Comparison of ENCODE assay signal across 9 cellular contexts in genomic region chr14:60508707-60509437, GRCh38. TPM values are rescaled to one million over a fixed set of nuclear protein-coding genes. Genes with fewer than 3 reads are reported as not detected.
DNase-seq lines count a peak whose midpoint lies in the region; ATAC-seq and TF ChIP-seq lines count a peak whose summit lies in the region.
"Had no signal": no experiment of that assay in that cellular context is flagged by ENCODE, and none has a peak within 500 bp of the region (broad histone marks: within the 10 kb centered on the region; RNA-seq: fewer than 3 reads in every experiment).

Gene SIX6 (plus strand): TSS chr14:60509146. CDS start chr14:60509399, 253 bp downstream.

- ATAC-seq in GM19397 (IDR thresholded peaks at IDR 0.05; ENCODE audit: unreplicated experiment) (no peak), HG02884 (IDR thresholded peaks at IDR 0.05; ENCODE audit: unreplicated experiment) (no peak)

- H3K4me1 ChIP-seq in Caco-2 = no peaks in the 10 kb centered on the region

- H3K4me3 ChIP-seq in fibroblast of pulmonary artery (replicated peaks; ENCODE audit: low read depth, low read length) (no peak within 1 kb of the TSS), Caco-2 (ENCODE audit: low read depth, low read length) (no peak within 1 kb of the TSS)
- H3K4me3 ChIP-seq: BLaER1 treated with 17β-estradiol and CSF1 and Interleukin-3, amounts not matched to agents 10 nM and 100 nM had no signal

- H3K4me1 Mint-ChIP-seq in Caco-2 (ENCODE audit: low read depth, unreplicated experiment) = no peaks in the 10 kb centered on the region

- peak; percentile 56 for DNase-seq in activated CD8-positive, alpha-beta memory T cell treated with anti-CD3 and anti-CD28 coated beads for 24 hours
- no peak for DNase-seq in activated CD8-positive, alpha-beta memory T cell treated with anti-CD3 and anti-CD28 coated beads, Interleukin-2, amount 50 U/mL, for 48 hours
- DNase-seq in NCI-H526 treated with DMSO at 0.1 percent for 48 hours (lab: John Stamatoyannopoulos, UW) = peak; percentile 7
- peak; percentile 14 for DNase-seq in fibroblast of pulmonary artery (ENCODE audit: low read depth)
- DNase-seq in stimulated activated CD8-positive, alpha-beta memory T cell treated with anti-CD3 and anti-CD28 coated beads, Interleukin-4, amount 100 ng/mL, for 48 hours = peak; percentile 43
- no peak for DNase-seq in Caco-2

- H3K9me3 Mint-ChIP-seq in Caco-2 (ENCODE audit: unreplicated experiment) = no peaks in the 10 kb centered on the region

- H3K27me3 ChIP-seq in Caco-2 (replicated peaks; ENCODE audit: control insufficient read depth, insufficient read depth, low read length) = no peaks in the 10 kb centered on the region; the same call in 1 of the 2 replicates

- POLR2A ChIA-PET in Caco-2 (lab: Charles Lee) = no interaction called here

- H3K36me3 Mint-ChIP-seq in Caco-2 (ENCODE audit: insufficient read depth, unreplicated experiment) = no peaks in the 10 kb centered on the region

- H3K9me3 ChIP-seq in Caco-2 = no peaks in the 10 kb centered on the region

- no peak within 1 kb of the TSS for H3K27ac Mint-ChIP-seq in Caco-2 (ENCODE audit: unreplicated experiment)

- CTCF ChIA-PET in Caco-2 (lab: Charles Lee) = no interaction called here

- peaks cover 7% of the 10 kb centered on the region for H3K27me3 Mint-ChIP-seq in Caco-2 (ENCODE audit: insufficient read depth, unreplicated experiment)

- TF ChIP-seq CTCF in fibroblast of pulmonary artery (IDR thresholded peaks at IDR 0.05; ENCODE audit: low read length, missing control alignments) (no peak), Caco-2 (IDR thresholded peaks at IDR 0.05; ENCODE audit: insufficient read depth in 1 of 2, low read depth in 1 of 2, low read length in 1 of 2, severe bottlenecking in 1 of 2, unreplicated experiment in 1 of 2) (no peak)

- H3K4me3 Mint-ChIP-seq in Caco-2 (ENCODE audit: unreplicated experiment) = no peak within 1 kb of the TSS

- H3K36me3 ChIP-seq in Caco-2 (ENCODE audit: control insufficient read depth, insufficient read depth, low read length) = no peaks in the 10 kb centered on the region
- H3K36me3 ChIP-seq: BLaER1 treated with 17β-estradiol and CSF1 and Interleukin-3, amounts not matched to agents 10 nM and 100 nM had no signal

- intact Hi-C loops in Caco-2 (cut with micrococcal nuclease; ENCODE audit: unreplicated experiment) = no loop called here

- BruUV-seq in Caco-2 (replicated peaks; lab: Mats Ljungman, UMichigan) = no TSS peak

RNA-seq across cellular contexts. Expression of gene SIX6, which starts in this region (rescaled TPM):
- total RNA-seq in Caco-2 (2022) = not detected in 2 replicates

Comparison
In these comparisons a context has a peak if more than half of its experiments do, and no peak if none do; other contexts are left out.
1. DNase-seq: peak in activated CD8-positive, alpha-beta memory T cell treated with anti-CD3 and anti-CD28 coated beads for 24 hours (single experiment), NCI-H526 treated with DMSO at 0.1 percent for 48 hours (single experiment), fibroblast of pulmonary artery (single experiment) and stimulated activated CD8-positive, alpha-beta memory T cell treated with anti-CD3 and anti-CD28 coated beads, Interleukin-4, amount 100 ng/mL, for 48 hours (single experiment); none in activated CD8-positive, alpha-beta memory T cell treated with anti-CD3 and anti-CD28 coated beads, Interleukin-2, amount 50 U/mL, for 48 hours (single experiment) and Caco-2 (0 of 2).